In genomic region chr19:4671182-4671851, GRCh38 we compare ENCODE assay signal across 10 cellular contexts. TPM values are rescaled to one million over a fixed set of nuclear protein-coding genes. Genes with fewer than 3 reads are reported as not detected.
DNase-seq lines count a peak whose midpoint lies in the region; ATAC-seq, FAIRE-seq and TF ChIP-seq lines count a peak whose summit lies in the region.
"Had no signal": no experiment of that assay in that cellular context is flagged by ENCODE, and none has a peak within 500 bp of the region (broad histone marks: within the 10 kb centered on the region; RNA-seq: fewer than 3 reads in every experiment).

No MANE protein-coding gene starts in this region.

- no peaks in the 10 kb centered on the region for H3K27me3 Mint-ChIP-seq in activated CD8-positive, alpha-beta memory T cell treated with anti-CD3 and anti-CD28 coated beads, Interleukin-2, amount 10 ng/mL, durations not matched to agents 7 days and 5 days
- no peaks in the 10 kb centered on the region for H3K27me3 Mint-ChIP-seq in activated naive CD8-positive, alpha-beta T cell treated with anti-CD3 and anti-CD28 coated beads, Interleukin-2, amount 50 U/mL, for 24 hours

- no peak for TF ChIP-seq POLR2A in stomach (IDR thresholded peaks at IDR 0.05)

- peak overlapping the region; percentile 4 for H3K4me3 Mint-ChIP-seq in activated CD8-positive, alpha-beta memory T cell treated with anti-CD3 and anti-CD28 coated beads, Interleukin-2, amount 10 ng/mL, durations not matched to agents 7 days and 5 days
- H3K4me3 Mint-ChIP-seq in activated naive CD8-positive, alpha-beta T cell treated with anti-CD3 and anti-CD28 coated beads, Interleukin-2, amount 50 U/mL, for 24 hours, result no peak overlapping the region

- H3K36me3 Mint-ChIP-seq in activated CD8-positive, alpha-beta memory T cell treated with anti-CD3 and anti-CD28 coated beads, Interleukin-2, amount 10 ng/mL, durations not matched to agents 7 days and 5 days, result peaks cover 15% of the 10 kb centered on the region
- H3K36me3 Mint-ChIP-seq in activated naive CD8-positive, alpha-beta T cell treated with anti-CD3 and anti-CD28 coated beads, Interleukin-2, amount 50 U/mL, for 24 hours (ENCODE audit: low read depth), result peaks cover 15% of the 10 kb centered on the region

- CTCF ChIA-PET in activated CD8-positive, alpha-beta memory T cell treated with anti-CD3 and anti-CD28 coated beads, Interleukin-2, amount 10 ng/mL, durations not matched to agents 7 days and 5 days (lab: Charles Lee), result interaction anchor here (0.6 to 1.4 kb wide), 2 partner anchors 120 to 938 kb away, joined by 4 read pairs; partner anchors contain the start of gene FEM1A

- H3K36me3 ChIP-seq in stomach (peaks cover 24 to 46% (median 43%) of the 10 kb centered on the region in 4 donors), pancreas (peaks cover 0 to 25% (median 8%) of the 10 kb centered on the region in 3 donors)

- DNase-seq in activated CD8-positive, alpha-beta memory T cell treated with anti-CD3 and anti-CD28 coated beads, Interleukin-2, amount 10 ng/mL, durations not matched to agents 7 days and 5 days, result no peak
- no peak for DNase-seq in activated CD8-positive, alpha-beta memory T cell treated with anti-CD3 and anti-CD28 coated beads, Interleukin-2, amount 50 U/mL, for 4 hours
- no peak for DNase-seq in activated naive CD8-positive, alpha-beta T cell treated with anti-CD3 and anti-CD28 coated beads, Interleukin-2, amount 50 U/mL, for 24 hours
- DNase-seq in right cardiac atrium (no peak), stomach (no peak), pancreas (no peak), globus pallidus (ENCODE audit: low spot score) (no peak)
- DNase-seq: kidney, NCI-H187 had no signal

- H3K4me1 Mint-ChIP-seq in activated CD8-positive, alpha-beta memory T cell treated with anti-CD3 and anti-CD28 coated beads, Interleukin-2, amount 10 ng/mL, durations not matched to agents 7 days and 5 days, result peaks cover 16% of the 10 kb centered on the region
- H3K4me1 Mint-ChIP-seq in activated naive CD8-positive, alpha-beta T cell treated with anti-CD3 and anti-CD28 coated beads, Interleukin-2, amount 50 U/mL, for 24 hours, result peaks cover 15% of the 10 kb centered on the region

- no peaks in the 10 kb centered on the region for H3K27me3 ChIP-seq in right cardiac atrium (ENCODE audit: control insufficient read depth, insufficient read depth)
- no peaks in the 10 kb centered on the region for H3K27me3 ChIP-seq in stomach
- H3K27me3 ChIP-seq in pancreas, result no peaks in the 10 kb centered on the region

- 56% methylated on average over 10 of the region's 10 CpGs for WGBS in right cardiac atrium
- 58 to 71% (median 69%) methylated on average over 10 of the region's 10 CpGs for WGBS in stomach, 5 donors
- WGBS in pancreas, 2 donors, result 63 to 74% methylated on average over 10 of the region's 10 CpGs

- H3K27ac ChIP-seq in right cardiac atrium (ENCODE audit: low read length), result peak overlapping the region; percentile 30
- peak overlapping the region in 4 of 5 donors; percentile 79 to 91 (median 86) for H3K27ac ChIP-seq in stomach
- peak overlapping the region in 2 of 4 donors; percentile 46 to 58 for H3K27ac ChIP-seq in pancreas

- H3K9me3 Mint-ChIP-seq in activated CD8-positive, alpha-beta memory T cell treated with anti-CD3 and anti-CD28 coated beads, Interleukin-2, amount 10 ng/mL, durations not matched to agents 7 days and 5 days (ENCODE audit: low read depth), result no peaks in the 10 kb centered on the region
- H3K9me3 Mint-ChIP-seq in activated naive CD8-positive, alpha-beta T cell treated with anti-CD3 and anti-CD28 coated beads, Interleukin-2, amount 50 U/mL, for 24 hours, result no peaks in the 10 kb centered on the region

- FAIRE-seq in pancreas (lab: Jason Lieb, UNC), result no peak

- H3K4me1 ChIP-seq in right cardiac atrium (ENCODE audit: control insufficient read depth, insufficient read depth, low read length), result peaks cover 2% of the 10 kb centered on the region
- peaks cover 15 to 37% (median 29%) of the 10 kb centered on the region in 4 donors for H3K4me1 ChIP-seq in stomach
- peaks cover 4 to 15% (median 10%) of the 10 kb centered on the region in 3 donors for H3K4me1 ChIP-seq in pancreas

- no peak overlapping the region for H3K27ac Mint-ChIP-seq in activated CD8-positive, alpha-beta memory T cell treated with anti-CD3 and anti-CD28 coated beads, Interleukin-2, amount 10 ng/mL, durations not matched to agents 7 days and 5 days
- peak overlapping the region; percentile 55 for H3K27ac Mint-ChIP-seq in activated naive CD8-positive, alpha-beta T cell treated with anti-CD3 and anti-CD28 coated beads, Interleukin-2, amount 50 U/mL, for 24 hours

- H3K4me3 ChIP-seq in right cardiac atrium (ENCODE audit: low read length) (no peak overlapping the region), stomach (no peak overlapping the region), pancreas (no peak overlapping the region)

- no peak for ATAC-seq in activated CD8-positive, alpha-beta memory T cell treated with anti-CD3 and anti-CD28 coated beads, Interleukin-2, amount 10 ng/mL, durations not matched to agents 7 days and 5 days
- ATAC-seq in activated naive CD8-positive, alpha-beta T cell treated with anti-CD3 and anti-CD28 coated beads, Interleukin-2, amount 50 U/mL, for 24 hours, result no peak
- ATAC-seq in right cardiac atrium (no peak), pancreas (no peak), HG03521 (IDR thresholded peaks at IDR 0.05; ENCODE audit: unreplicated experiment) (no peak)

- no peak for TF ChIP-seq CTCF in stomach (IDR thresholded peaks at IDR 0.05)
- TF ChIP-seq CTCF in pancreas (IDR thresholded peaks at IDR 0.05), result no peak

- intact Hi-C loops in right cardiac atrium (cut with DNase I) (no loop called here), stomach (cut with DNase I; ENCODE audit: low total_unique reads) (no loop called here), pancreas (cut with DNase I) (no loop called here)

- H3K9me3 ChIP-seq in right cardiac atrium (ENCODE audit: control insufficient read depth, low read length) (no peaks in the 10 kb centered on the region), stomach (no peaks in the 10 kb centered on the region), pancreas (no peaks in the 10 kb centered on the region)

- no peak for TF ChIP-seq EP300 in stomach (IDR thresholded peaks at IDR 0.05)

RNA-seq across cellular contexts. Expression of gene MYDGF, which starts 1.2 kb away (rescaled TPM):
- total RNA-seq in activated CD8-positive, alpha-beta memory T cell treated with anti-CD3 and anti-CD28 coated beads, Interleukin-2, amount 10 ng/mL, durations not matched to agents 7 days and 5 days, result 10 to 100 TPM; 47.7 to 60.8 TPM
- total RNA-seq in right cardiac atrium, result 10 to 100 TPM; 21.7 to 47.0 (median 31.5) TPM
- 48.2 TPM for polyA plus RNA-seq in right cardiac atrium
- 10 to 100 TPM; 41.4 to 77.5 (median 71.3) TPM for total RNA-seq in stomach
- polyA plus RNA-seq in stomach, result 10 to 100 TPM; 66.4 to 86.6 (median 75.3) TPM
- 100 to 1,000 TPM in 1 of 6 donors, 10 to 100 TPM in 5; 56.7 to 102 (median 66.4) TPM for total RNA-seq in pancreas
- polyA plus RNA-seq in pancreas, result 10 to 100 TPM; 50.3 to 80.6 TPM

RNA-seq across cellular contexts. Expression of gene TNFAIP8L1, which starts 32.0 kb away (rescaled TPM):
- 10 to 100 TPM; 15.7 to 20.1 TPM for total RNA-seq in activated CD8-positive, alpha-beta memory T cell treated with anti-CD3 and anti-CD28 coated beads, Interleukin-2, amount 10 ng/mL, durations not matched to agents 7 days and 5 days
- 1 to 10 TPM; 2.8 to 5.6 (median 4.6) TPM for total RNA-seq in right cardiac atrium
- polyA plus RNA-seq in right cardiac atrium, result 6.0 TPM
- total RNA-seq in stomach, result 10 to 100 TPM in 2 of 5 donors, 1 to 10 TPM in 3; 7.0 to 43.4 (median 9.5) TPM
- polyA plus RNA-seq in stomach, result 1 to 10 TPM; 5.3 to 5.5 (median 5.4) TPM
- total RNA-seq in pancreas, result 1 to 10 TPM; 1.2 to 3.3 (median 1.6) TPM
- polyA plus RNA-seq in pancreas, result 1 to 10 TPM; 3.5 to 3.6 TPM

RNA-seq across cellular contexts. Expression of gene DPP9, which starts 52.3 kb away (rescaled TPM):
- 10 to 100 TPM; 92.5 to 98.0 TPM for total RNA-seq in activated CD8-positive, alpha-beta memory T cell treated with anti-CD3 and anti-CD28 coated beads, Interleukin-2, amount 10 ng/mL, durations not matched to agents 7 days and 5 days
- total RNA-seq in right cardiac atrium, result 10 to 100 TPM; 35.1 to 43.9 (median 36.9) TPM
- polyA plus RNA-seq in right cardiac atrium, result 27.0 TPM
- total RNA-seq in stomach, result 100 to 1,000 TPM in 2 of 5 donors, 10 to 100 TPM in 3; 24.6 to 178 (median 82.1) TPM
- 10 to 100 TPM; 18.7 to 30.2 (median 24.6) TPM for polyA plus RNA-seq in stomach
- total RNA-seq in pancreas, result 10 to 100 TPM; 19.0 to 36.7 (median 25.0) TPM
- 10 to 100 TPM; 30.4 to 47.4 TPM for polyA plus RNA-seq in pancreas
